1 cellular context compared by ENCODE assay signal in the genomic region with DNA sequence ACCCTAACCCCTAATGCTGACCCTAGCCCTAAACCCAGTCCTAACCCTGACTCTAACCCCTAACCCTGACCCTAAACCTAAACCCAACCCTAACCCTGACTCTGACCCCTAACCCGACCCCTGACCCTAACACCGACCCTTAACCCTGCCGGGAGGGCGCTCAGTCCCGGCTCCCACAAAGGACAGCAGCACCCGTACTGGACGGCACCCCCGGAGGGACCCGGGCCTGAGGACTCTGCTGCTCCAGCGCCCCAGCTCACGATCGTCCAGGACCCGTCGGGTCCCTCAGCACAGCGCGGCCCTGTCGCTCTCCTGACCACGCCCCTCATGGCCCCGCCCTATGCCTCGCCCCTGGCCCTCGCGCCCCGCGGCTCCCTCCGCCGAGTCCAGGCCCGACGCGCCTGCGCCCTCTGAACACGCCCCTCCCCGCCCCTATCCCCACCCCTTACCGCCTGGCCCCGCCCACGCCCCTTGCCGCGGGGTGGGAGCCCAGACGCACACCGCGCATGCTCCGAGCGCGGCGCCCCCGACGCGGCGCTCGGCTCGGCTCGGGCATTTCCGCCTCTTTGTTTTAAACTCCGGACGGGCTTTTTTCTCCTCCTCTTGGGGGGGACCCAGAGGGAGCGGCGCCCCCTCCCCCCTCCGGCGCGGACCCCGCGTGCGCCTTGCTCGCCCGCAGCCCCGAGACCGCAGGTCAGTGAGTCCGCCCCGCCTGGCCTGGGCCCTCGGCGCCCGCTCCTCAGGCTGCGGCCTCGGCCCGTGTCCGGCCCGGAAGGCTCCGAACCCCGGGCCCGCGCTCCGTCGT.
TF ChIP-seq lines count a peak whose summit lies in the region.

A gene with protein sequence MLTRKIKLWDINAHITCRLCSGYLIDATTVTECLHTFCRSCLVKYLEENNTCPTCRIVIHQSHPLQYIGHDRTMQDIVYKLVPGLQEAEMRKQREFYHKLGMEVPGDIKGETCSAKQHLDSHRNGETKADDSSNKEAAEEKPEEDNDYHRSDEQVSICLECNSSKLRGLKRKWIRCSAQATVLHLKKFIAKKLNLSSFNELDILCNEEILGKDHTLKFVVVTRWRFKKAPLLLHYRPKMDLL (plus strand): TSS at position 555 of the 805 bp plus-strand sequence. CDS start 27,849 bp downstream, outside the sequence.

TF ChIP-seq in HepG2, 621 proteins besides CTCF, POLR2A, EP300 and RAD21 (continued from another document and continues in another):
- TF ChIP-seq, protein P1, sequence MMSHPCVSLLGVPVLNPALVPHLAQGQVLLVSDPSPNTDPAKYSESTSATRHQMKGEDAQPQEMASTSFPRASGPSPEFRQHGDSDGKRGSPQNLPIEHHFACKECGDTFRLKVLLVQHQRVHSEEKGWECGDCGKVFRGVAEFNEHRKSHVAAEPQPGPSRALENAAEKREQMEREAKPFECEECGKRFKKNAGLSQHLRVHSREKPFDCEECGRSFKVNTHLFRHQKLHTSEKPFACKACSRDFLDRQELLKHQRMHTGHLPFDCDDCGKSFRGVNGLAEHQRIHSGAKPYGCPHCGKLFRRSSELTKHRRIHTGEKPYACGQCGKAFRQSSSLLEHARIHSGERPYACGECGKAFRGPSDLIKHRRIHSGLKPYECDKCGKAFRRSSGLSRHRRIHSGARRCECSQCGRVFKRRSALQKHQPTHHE (CRISPR knock-in tag; IDR thresholded peaks at IDR 0.05; ENCODE audit: borderline replicate concordance), result no peak
- TF ChIP-seq, protein P2, sequence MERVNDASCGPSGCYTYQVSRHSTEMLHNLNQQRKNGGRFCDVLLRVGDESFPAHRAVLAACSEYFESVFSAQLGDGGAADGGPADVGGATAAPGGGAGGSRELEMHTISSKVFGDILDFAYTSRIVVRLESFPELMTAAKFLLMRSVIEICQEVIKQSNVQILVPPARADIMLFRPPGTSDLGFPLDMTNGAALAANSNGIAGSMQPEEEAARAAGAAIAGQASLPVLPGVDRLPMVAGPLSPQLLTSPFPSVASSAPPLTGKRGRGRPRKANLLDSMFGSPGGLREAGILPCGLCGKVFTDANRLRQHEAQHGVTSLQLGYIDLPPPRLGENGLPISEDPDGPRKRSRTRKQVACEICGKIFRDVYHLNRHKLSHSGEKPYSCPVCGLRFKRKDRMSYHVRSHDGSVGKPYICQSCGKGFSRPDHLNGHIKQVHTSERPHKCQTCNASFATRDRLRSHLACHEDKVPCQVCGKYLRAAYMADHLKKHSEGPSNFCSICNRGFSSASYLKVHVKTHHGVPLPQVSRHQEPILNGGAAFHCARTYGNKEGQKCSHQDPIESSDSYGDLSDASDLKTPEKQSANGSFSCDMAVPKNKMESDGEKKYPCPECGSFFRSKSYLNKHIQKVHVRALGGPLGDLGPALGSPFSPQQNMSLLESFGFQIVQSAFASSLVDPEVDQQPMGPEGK (CRISPR knock-in tag; IDR thresholded peaks at IDR 0.05), result peak; percentile 88
- TF ChIP-seq ZNF138 (CRISPR knock-in tag; IDR thresholded peaks at IDR 0.05; ENCODE audit: low read depth) (no peak), ZMAT3 (CRISPR knock-in tag; conservative IDR thresholded peaks at IDR 0.05) (no peak), ZBTB38 (CRISPR knock-in tag; IDR thresholded peaks at IDR 0.05) (no peak), RFXAP (CRISPR knock-in tag; IDR thresholded peaks at IDR 0.05; ENCODE audit: borderline replicate concordance) (no peak), MLLT10 (CRISPR knock-in tag; IDR thresholded peaks at IDR 0.05) (no peak), ZNF672 (CRISPR knock-in tag; IDR thresholded peaks at IDR 0.05) (no peak), TEAD2 (CRISPR knock-in tag; IDR thresholded peaks at IDR 0.05) (no peak), TBL1XR1 (IDR thresholded peaks at IDR 0.05; ENCODE audit: borderline replicate concordance, low read length, partially characterized antibody) (no peak), KDM3A (CRISPR knock-in tag; IDR thresholded peaks at IDR 0.05; ENCODE audit: low read depth) (no peak), JUND (CRISPR knock-in tag; IDR thresholded peaks at IDR 0.05) (no peak), MTF2 (CRISPR knock-in tag; IDR thresholded peaks at IDR 0.05; ENCODE audit: borderline replicate concordance) (peak; percentile 49; the same call in 1 of the 2 replicates), ZNF550 (CRISPR knock-in tag; IDR thresholded peaks at IDR 0.05; ENCODE audit: borderline replicate concordance) (no peak), PAWR (CRISPR knock-in tag; IDR thresholded peaks at IDR 0.05; ENCODE audit: borderline replicate concordance) (no peak), CEBPB (IDR thresholded peaks at IDR 0.05; ENCODE audit: borderline replicate concordance, low read depth, low read length) (no peak), HOXA3 (CRISPR knock-in tag; IDR thresholded peaks at IDR 0.05) (peak; percentile 19; the same call in 1 of the 2 replicates), ZNF205 (CRISPR knock-in tag; IDR thresholded peaks at IDR 0.05) (0 out of 2 replicates have a peak, but pooled peaks have one; percentile 31), FOXJ3 (CRISPR knock-in tag; IDR thresholded peaks at IDR 0.05; ENCODE audit: borderline replicate concordance) (no peak), FOXK1 (CRISPR knock-in tag; IDR thresholded peaks at IDR 0.05; ENCODE audit: borderline replicate concordance, low read depth) (no peak), ZNF331 (CRISPR knock-in tag; IDR thresholded peaks at IDR 0.05) (no peak), ZNF451 (CRISPR knock-in tag; IDR thresholded peaks at IDR 0.05) (no peak), MEF2D (CRISPR knock-in tag; IDR thresholded peaks at IDR 0.05) (0 out of 2 replicates have a peak, but pooled peaks have one; percentile 39), ZNF83 (CRISPR knock-in tag; IDR thresholded peaks at IDR 0.05; ENCODE audit: borderline replicate concordance) (no peak), GTF3A (CRISPR knock-in tag; conservative IDR thresholded peaks at IDR 0.05) (no peak), U2AF2 (IDR thresholded peaks at IDR 0.05; ENCODE audit: low read depth, low read length) (no peak), RBFOX2 (IDR thresholded peaks at IDR 0.05; ENCODE audit: low read depth, low read length) (peak; percentile 82), POLR2AphosphoS2 (IDR thresholded peaks at IDR 0.05; ENCODE audit: low read depth, low read length) (no peak), SP1 (IDR thresholded peaks at IDR 0.05) (no peak), SP1 (CRISPR knock-in tag; IDR thresholded peaks at IDR 0.05) (peak; percentile 84), KDM1A (CRISPR knock-in tag; IDR thresholded peaks at IDR 0.05) (no peak), RBAK (CRISPR knock-in tag; IDR thresholded peaks at IDR 0.05) (no peak), ZNF431 (CRISPR knock-in tag; IDR thresholded peaks at IDR 0.05; ENCODE audit: borderline replicate concordance, low read depth) (no peak), MBD4 (IDR thresholded peaks at IDR 0.05; ENCODE audit: borderline replicate concordance, low read length) (no peak), SAP130 (CRISPR knock-in tag; IDR thresholded peaks at IDR 0.05; ENCODE audit: low read depth) (peak; percentile 49), SPEN (CRISPR knock-in tag; IDR thresholded peaks at IDR 0.05; ENCODE audit: low read depth) (no peak; the same call in 1 of the 2 replicates), MAFK (conservative IDR thresholded peaks at IDR 0.05 in 1 of 2, IDR thresholded peaks at IDR 0.05 in 1 of 2; ENCODE audit: low read length in 2 of 2) (no peak), WIZ (CRISPR knock-in tag; IDR thresholded peaks at IDR 0.05) (no peak)
- TF ChIP-seq, protein P3, sequence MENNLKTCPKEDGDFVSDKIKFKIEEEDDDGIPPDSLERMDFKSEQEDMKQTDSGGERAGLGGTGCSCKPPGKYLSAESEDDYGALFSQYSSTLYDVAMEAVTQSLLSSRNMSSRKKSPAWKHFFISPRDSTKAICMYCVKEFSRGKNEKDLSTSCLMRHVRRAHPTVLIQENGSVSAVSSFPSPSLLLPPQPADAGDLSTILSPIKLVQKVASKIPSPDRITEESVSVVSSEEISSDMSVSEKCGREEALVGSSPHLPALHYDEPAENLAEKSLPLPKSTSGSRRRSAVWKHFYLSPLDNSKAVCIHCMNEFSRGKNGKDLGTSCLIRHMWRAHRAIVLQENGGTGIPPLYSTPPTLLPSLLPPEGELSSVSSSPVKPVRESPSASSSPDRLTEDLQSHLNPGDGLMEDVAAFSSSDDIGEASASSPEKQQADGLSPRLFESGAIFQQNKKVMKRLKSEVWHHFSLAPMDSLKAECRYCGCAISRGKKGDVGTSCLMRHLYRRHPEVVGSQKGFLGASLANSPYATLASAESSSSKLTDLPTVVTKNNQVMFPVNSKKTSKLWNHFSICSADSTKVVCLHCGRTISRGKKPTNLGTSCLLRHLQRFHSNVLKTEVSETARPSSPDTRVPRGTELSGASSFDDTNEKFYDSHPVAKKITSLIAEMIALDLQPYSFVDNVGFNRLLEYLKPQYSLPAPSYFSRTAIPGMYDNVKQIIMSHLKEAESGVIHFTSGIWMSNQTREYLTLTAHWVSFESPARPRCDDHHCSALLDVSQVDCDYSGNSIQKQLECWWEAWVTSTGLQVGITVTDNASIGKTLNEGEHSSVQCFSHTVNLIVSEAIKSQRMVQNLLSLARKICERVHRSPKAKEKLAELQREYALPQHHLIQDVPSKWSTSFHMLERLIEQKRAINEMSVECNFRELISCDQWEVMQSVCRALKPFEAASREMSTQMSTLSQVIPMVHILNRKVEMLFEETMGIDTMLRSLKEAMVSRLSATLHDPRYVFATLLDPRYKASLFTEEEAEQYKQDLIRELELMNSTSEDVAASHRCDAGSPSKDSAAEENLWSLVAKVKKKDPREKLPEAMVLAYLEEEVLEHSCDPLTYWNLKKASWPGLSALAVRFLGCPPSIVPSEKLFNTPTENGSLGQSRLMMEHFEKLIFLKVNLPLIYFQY (CRISPR knock-in tag; IDR thresholded peaks at IDR 0.05; ENCODE audit: borderline replicate concordance), result 0 out of 2 replicates have a peak, but pooled peaks have one; percentile 22
- TF ChIP-seq, protein P4, sequence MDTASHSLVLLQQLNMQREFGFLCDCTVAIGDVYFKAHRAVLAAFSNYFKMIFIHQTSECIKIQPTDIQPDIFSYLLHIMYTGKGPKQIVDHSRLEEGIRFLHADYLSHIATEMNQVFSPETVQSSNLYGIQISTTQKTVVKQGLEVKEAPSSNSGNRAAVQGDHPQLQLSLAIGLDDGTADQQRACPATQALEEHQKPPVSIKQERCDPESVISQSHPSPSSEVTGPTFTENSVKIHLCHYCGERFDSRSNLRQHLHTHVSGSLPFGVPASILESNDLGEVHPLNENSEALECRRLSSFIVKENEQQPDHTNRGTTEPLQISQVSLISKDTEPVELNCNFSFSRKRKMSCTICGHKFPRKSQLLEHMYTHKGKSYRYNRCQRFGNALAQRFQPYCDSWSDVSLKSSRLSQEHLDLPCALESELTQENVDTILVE (CRISPR knock-in tag; IDR thresholded peaks at IDR 0.05), result no peak
- TF ChIP-seq, protein P5, sequence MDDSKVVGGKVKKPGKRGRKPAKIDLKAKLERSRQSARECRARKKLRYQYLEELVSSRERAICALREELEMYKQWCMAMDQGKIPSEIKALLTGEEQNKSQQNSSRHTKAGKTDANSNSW (CRISPR knock-in tag; IDR thresholded peaks at IDR 0.05; ENCODE audit: borderline replicate concordance), result no peak
- TF ChIP-seq, protein P6, sequence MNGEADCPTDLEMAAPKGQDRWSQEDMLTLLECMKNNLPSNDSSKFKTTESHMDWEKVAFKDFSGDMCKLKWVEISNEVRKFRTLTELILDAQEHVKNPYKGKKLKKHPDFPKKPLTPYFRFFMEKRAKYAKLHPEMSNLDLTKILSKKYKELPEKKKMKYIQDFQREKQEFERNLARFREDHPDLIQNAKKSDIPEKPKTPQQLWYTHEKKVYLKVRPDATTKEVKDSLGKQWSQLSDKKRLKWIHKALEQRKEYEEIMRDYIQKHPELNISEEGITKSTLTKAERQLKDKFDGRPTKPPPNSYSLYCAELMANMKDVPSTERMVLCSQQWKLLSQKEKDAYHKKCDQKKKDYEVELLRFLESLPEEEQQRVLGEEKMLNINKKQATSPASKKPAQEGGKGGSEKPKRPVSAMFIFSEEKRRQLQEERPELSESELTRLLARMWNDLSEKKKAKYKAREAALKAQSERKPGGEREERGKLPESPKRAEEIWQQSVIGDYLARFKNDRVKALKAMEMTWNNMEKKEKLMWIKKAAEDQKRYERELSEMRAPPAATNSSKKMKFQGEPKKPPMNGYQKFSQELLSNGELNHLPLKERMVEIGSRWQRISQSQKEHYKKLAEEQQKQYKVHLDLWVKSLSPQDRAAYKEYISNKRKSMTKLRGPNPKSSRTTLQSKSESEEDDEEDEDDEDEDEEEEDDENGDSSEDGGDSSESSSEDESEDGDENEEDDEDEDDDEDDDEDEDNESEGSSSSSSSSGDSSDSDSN (CRISPR knock-in tag; IDR thresholded peaks at IDR 0.05), result peak; percentile 77; the same call in 1 of the 2 replicates
- TF ChIP-seq, protein P7, sequence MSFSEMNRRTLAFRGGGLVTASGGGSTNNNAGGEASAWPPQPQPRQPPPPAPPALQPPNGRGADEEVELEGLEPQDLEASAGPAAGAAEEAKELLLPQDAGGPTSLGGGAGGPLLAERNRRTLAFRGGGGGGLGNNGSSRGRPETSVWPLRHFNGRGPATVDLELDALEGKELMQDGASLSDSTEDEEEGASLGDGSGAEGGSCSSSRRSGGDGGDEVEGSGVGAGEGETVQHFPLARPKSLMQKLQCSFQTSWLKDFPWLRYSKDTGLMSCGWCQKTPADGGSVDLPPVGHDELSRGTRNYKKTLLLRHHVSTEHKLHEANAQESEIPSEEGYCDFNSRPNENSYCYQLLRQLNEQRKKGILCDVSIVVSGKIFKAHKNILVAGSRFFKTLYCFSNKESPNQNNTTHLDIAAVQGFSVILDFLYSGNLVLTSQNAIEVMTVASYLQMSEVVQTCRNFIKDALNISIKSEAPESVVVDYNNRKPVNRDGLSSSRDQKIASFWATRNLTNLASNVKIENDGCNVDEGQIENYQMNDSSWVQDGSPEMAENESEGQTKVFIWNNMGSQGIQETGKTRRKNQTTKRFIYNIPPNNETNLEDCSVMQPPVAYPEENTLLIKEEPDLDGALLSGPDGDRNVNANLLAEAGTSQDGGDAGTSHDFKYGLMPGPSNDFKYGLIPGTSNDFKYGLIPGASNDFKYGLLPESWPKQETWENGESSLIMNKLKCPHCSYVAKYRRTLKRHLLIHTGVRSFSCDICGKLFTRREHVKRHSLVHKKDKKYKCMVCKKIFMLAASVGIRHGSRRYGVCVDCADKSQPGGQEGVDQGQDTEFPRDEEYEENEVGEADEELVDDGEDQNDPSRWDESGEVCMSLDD (CRISPR knock-in tag; IDR thresholded peaks at IDR 0.05; ENCODE audit: borderline replicate concordance), result no peak
- TF ChIP-seq, protein P8, sequence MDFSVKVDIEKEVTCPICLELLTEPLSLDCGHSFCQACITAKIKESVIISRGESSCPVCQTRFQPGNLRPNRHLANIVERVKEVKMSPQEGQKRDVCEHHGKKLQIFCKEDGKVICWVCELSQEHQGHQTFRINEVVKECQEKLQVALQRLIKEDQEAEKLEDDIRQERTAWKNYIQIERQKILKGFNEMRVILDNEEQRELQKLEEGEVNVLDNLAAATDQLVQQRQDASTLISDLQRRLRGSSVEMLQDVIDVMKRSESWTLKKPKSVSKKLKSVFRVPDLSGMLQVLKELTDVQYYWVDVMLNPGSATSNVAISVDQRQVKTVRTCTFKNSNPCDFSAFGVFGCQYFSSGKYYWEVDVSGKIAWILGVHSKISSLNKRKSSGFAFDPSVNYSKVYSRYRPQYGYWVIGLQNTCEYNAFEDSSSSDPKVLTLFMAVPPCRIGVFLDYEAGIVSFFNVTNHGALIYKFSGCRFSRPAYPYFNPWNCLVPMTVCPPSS (IDR thresholded peaks at IDR 0.05), result no peak
- TF ChIP-seq, protein P9, sequence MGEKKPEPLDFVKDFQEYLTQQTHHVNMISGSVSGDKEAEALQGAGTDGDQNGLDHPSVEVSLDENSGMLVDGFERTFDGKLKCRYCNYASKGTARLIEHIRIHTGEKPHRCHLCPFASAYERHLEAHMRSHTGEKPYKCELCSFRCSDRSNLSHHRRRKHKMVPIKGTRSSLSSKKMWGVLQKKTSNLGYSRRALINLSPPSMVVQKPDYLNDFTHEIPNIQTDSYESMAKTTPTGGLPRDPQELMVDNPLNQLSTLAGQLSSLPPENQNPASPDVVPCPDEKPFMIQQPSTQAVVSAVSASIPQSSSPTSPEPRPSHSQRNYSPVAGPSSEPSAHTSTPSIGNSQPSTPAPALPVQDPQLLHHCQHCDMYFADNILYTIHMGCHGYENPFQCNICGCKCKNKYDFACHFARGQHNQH (CRISPR knock-in tag; IDR thresholded peaks at IDR 0.05), result no peak
